In genomic region chr16:17481741-17482140, GRCh38 we compare ENCODE assay signal across 17 cellular contexts. TPM values are rescaled to one million over a fixed set of nuclear protein-coding genes. Genes with fewer than 3 reads are reported as not detected.
A peak's percentile ranks its signal among the peaks of the same experiment; 100 is the strongest.
DNase-seq lines count a peak whose midpoint lies in the region; ATAC-seq, FAIRE-seq and TF ChIP-seq lines count a peak whose summit lies in the region.
"Had no signal": no experiment of that assay in that cellular context is flagged by ENCODE, and none has a peak within 500 bp of the region (broad histone marks: within the 10 kb centered on the region; RNA-seq: fewer than 3 reads in every experiment).

No MANE protein-coding gene starts in this region.

- H3K27ac ChIP-seq in colonic mucosa (no peak overlapping the region), WERI-Rb-1 (no peak overlapping the region), kidney (ENCODE audit: low read depth in 2 of 2, low read length in 2 of 2) (no peak overlapping the region), aorta (ENCODE audit: low read depth in 1 of 2, low read length in 2 of 2) (no peak overlapping the region)
- H3K27ac ChIP-seq: 22Rv1 had no signal

- peaks cover 8% of the 10 kb centered on the region for H3K4me1 Mint-ChIP-seq in type B pancreatic cell (ENCODE audit: unreplicated experiment)

- H3K9me3 Mint-ChIP-seq in type B pancreatic cell, result no peaks in the 10 kb centered on the region
- H3K9me3 Mint-ChIP-seq: CD8-positive, alpha-beta T cell had no signal

- peak; percentile 97 for ATAC-seq in left colon
- no peak for ATAC-seq in aorta (ENCODE audit: low FRiP score)
- ATAC-seq: CD8-positive, alpha-beta T cell; GM23338 had no signal

- H3K9ac ChIP-seq in colonic mucosa (ENCODE audit: low read depth in 2 of 2, low read length in 2 of 2), result no peak overlapping the region
- H3K9ac ChIP-seq in kidney (ENCODE audit: low read length in 2 of 2), result no peak overlapping the region

- no peak for FAIRE-seq in kidney (lab: Jason Lieb, UNC)
- FAIRE-seq: GM12892 had no signal

- no peaks in the 10 kb centered on the region for H3K4me1 ChIP-seq in colonic mucosa
- peaks cover 0 to 6% of the 10 kb centered on the region in 2 donors for H3K4me1 ChIP-seq in kidney (ENCODE audit: control insufficient read depth in 1 of 2, insufficient read depth in 1 of 2, low read depth in 1 of 2, low read length in 2 of 2)
- no peaks in the 10 kb centered on the region for H3K4me1 ChIP-seq in aorta (ENCODE audit: control insufficient read depth in 1 of 2, insufficient read depth in 2 of 2, low read length in 2 of 2)

- DNase-seq in SIG-M5 treated with dmso at 0.1 percent for 504 hours (lab: John Stamatoyannopoulos, UW; ENCODE audit: unreplicated experiment), result peak; percentile 9
- DNase-seq in SIG-M5 (lab: John Stamatoyannopoulos, UW), result no peak
- peak; percentile 58 for DNase-seq in colonic mucosa
- peak; percentile 38 to 48 for DNase-seq in left colon
- no peak for DNase-seq in type B pancreatic cell (ENCODE audit: extremely low spot score, unreplicated experiment)
- no peak for DNase-seq in WERI-Rb-1
- no peak for DNase-seq in kidney
- no peak for DNase-seq in aorta
- DNase-seq: CD8-positive, alpha-beta T cell; COR-L47; DND-41; GDM1; H7 had no signal

- TF ChIP-seq CTCF in colonic mucosa (IDR thresholded peaks at IDR 0.05), result no peak
- TF ChIP-seq CTCF in type B pancreatic cell (conservative IDR thresholded peaks at IDR 0.05), result no peak
- TF ChIP-seq CTCF in WERI-Rb-1 (IDR thresholded peaks at IDR 0.05; ENCODE audit: low read depth, low read length), result no peak
- no peak for TF ChIP-seq CTCF in kidney (IDR thresholded peaks at IDR 0.05; ENCODE audit: borderline replicate concordance, extremely low read depth, insufficient read depth)

- intact Hi-C loops in colonic mucosa (cut with DNase I), result no loop called here
- intact Hi-C loops in left colon (cut with DNase I, micrococcal nuclease), result no loop called here
- intact Hi-C loops in kidney (cut with DNase I), result no loop called here
- intact Hi-C loops in aorta (cut with DNase I), result no loop called here

- no peaks in the 10 kb centered on the region for H3K9me3 ChIP-seq in colonic mucosa
- no peaks in the 10 kb centered on the region for H3K9me3 ChIP-seq in WERI-Rb-1 (ENCODE audit: severe bottlenecking)
- no peaks in the 10 kb centered on the region for H3K9me3 ChIP-seq in kidney (ENCODE audit: control insufficient read depth in 1 of 2, low read length in 2 of 2)
- peaks cover 4% of the 10 kb centered on the region for H3K9me3 ChIP-seq in aorta (ENCODE audit: control insufficient read depth, low read length)

- peak overlapping the region; percentile 8 for H3K27ac Mint-ChIP-seq in type B pancreatic cell
- H3K27ac Mint-ChIP-seq: CD14-positive monocyte; CD8-positive, alpha-beta T cell; GM23338 had no signal

- 93% methylated on average over 2 of the region's 2 CpGs for WGBS in aorta, 2 donors

- no peaks in the 10 kb centered on the region for H3K36me3 Mint-ChIP-seq in type B pancreatic cell
- H3K36me3 Mint-ChIP-seq: CD14-positive monocyte; CD8-positive, alpha-beta T cell had no signal

- H3K27me3 Mint-ChIP-seq in type B pancreatic cell, result peaks cover 3% of the 10 kb centered on the region

- no peak overlapping the region for H3K4me3 ChIP-seq in colonic mucosa
- no peak overlapping the region for H3K4me3 ChIP-seq in WERI-Rb-1 (ENCODE audit: low read depth, low read length)
- H3K4me3 ChIP-seq in kidney (ENCODE audit: low read length in 2 of 2), result no peak overlapping the region
- H3K4me3 ChIP-seq in aorta (ENCODE audit: low read length in 2 of 2), result no peak overlapping the region
- H3K4me3 ChIP-seq: GM23338 had no signal

- H3K27me3 ChIP-seq in colonic mucosa, result no peaks in the 10 kb centered on the region
- no peaks in the 10 kb centered on the region for H3K27me3 ChIP-seq in WERI-Rb-1 (ENCODE audit: insufficient read depth, low read depth, severe bottlenecking)
- H3K27me3 ChIP-seq in aorta (ENCODE audit: control insufficient read depth in 1 of 2, insufficient read depth in 2 of 2, low read length in 1 of 2), result peaks cover 0 to 3% of the 10 kb centered on the region in 2 donors

- H3K4me3 Mint-ChIP-seq in type B pancreatic cell, result no peak overlapping the region
- H3K4me3 Mint-ChIP-seq: CD14-positive monocyte; CD8-positive, alpha-beta T cell; GM23338 had no signal

- H3K36me3 ChIP-seq in colonic mucosa (no peaks in the 10 kb centered on the region), WERI-Rb-1 (no peaks in the 10 kb centered on the region), kidney (ENCODE audit: control insufficient read depth in 1 of 2, insufficient read depth in 2 of 2, low read length in 2 of 2) (no peaks in the 10 kb centered on the region), aorta (ENCODE audit: control insufficient read depth in 1 of 2, insufficient read depth in 2 of 2, low read length in 1 of 2) (no peaks in the 10 kb centered on the region)

RNA-seq across cellular contexts. Expression of gene XYLT1, which starts 11.0 kb away (rescaled TPM):
- total RNA-seq in colonic mucosa (10 to 100 TPM; 15.0 to 18.3 TPM), left colon (10 to 100 TPM; 24.2 to 28.6 TPM), type B pancreatic cell (ENCODE audit: low replicate concordance) (14.3 and 14.9 TPM in 2 replicates), kidney (7.6 TPM), aorta (10 to 100 TPM; 15.0 to 15.9 TPM)
- polyA plus RNA-seq in kidney (ENCODE audit: insufficient read depth, low read depth, low replicate concordance) (0.52 TPM), aorta (1 to 10 TPM; 1.3 to 2.2 TPM)

Comparison
In these comparisons a context has a peak if more than half of its experiments do, and no peak if none do; other contexts are left out.
1. DNase-seq: peak in SIG-M5 treated with dmso at 0.1 percent for 504 hours (single experiment), colonic mucosa (single experiment) and left colon (2 of 2); none in SIG-M5 (single experiment), type B pancreatic cell (single experiment), WERI-Rb-1 (single experiment), kidney (single experiment) and aorta (0 of 2).